In genomic region chr15:28573351-28573750, GRCh38 we compare ENCODE assay signal across 6 cellular contexts. TPM values are rescaled to one million over a fixed set of nuclear protein-coding genes. Genes with fewer than 3 reads are reported as not detected.
"Had no signal": no experiment of that assay in that cellular context is flagged by ENCODE, and none has a peak within 500 bp of the region (broad histone marks: within the 10 kb centered on the region; RNA-seq: fewer than 3 reads in every experiment).

No MANE protein-coding gene starts in this region.

RNA-seq across cellular contexts. Expression of gene GOLGA6L25, which starts 20.0 kb away (rescaled TPM):
- total RNA-seq: HepG2, HT-29, HT1080, IMR-90, K562 had no signal
- polyA plus RNA-seq: HepG2, IgD-negative memory B cell, IMR-90, K562 had no signal

RNA-seq across cellular contexts. Expression of gene GOLGA8G, which starts 40.6 kb away (rescaled TPM):
- total RNA-seq: HepG2, HT-29, HT1080, IMR-90 had no signal
- polyA plus RNA-seq: HepG2, IgD-negative memory B cell, IMR-90 had no signal
